ENCODE assay signal across 16 cellular contexts in the genomic region with DNA sequence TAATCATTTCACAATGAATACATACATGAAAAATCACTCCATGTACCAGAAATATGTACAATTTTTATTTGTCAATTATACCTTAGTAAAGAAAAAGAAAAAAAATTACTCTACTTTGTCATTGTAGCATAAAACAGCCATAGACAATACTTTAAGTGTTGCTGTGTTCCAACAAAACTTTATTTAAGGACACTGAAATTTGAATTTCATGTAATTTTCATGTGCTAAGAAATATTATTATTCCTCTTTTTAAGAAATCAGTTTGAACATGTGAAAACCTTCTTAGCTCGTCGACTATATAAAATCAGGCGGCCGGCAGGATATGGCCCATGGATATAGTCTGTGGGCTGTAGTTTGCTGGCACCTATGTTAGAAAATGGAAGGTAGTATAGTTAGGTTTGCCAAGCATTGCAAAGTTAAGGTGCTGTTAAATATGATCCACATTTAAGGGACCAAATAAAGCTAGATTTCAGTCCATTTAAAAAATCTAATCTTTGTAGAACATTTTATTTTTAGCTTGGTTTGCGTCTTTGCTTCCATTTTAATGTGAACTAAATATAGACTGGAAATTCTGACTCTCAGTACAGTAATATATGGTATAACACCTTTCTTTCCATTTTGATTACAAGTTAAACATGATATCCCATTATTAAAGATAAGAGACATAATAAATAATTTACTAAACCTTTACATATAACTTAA. TPM values are rescaled to one million over a fixed set of nuclear protein-coding genes. Genes with fewer than 3 reads are reported as not detected.
DNase-seq lines count a peak whose midpoint lies in the region; ATAC-seq and TF ChIP-seq lines count a peak whose summit lies in the region.
"Had no signal": no experiment of that assay in that cellular context is flagged by ENCODE, and none has a peak within 500 bp of the region (broad histone marks: within the 10 kb centered on the region; RNA-seq: fewer than 3 reads in every experiment).

No MANE protein-coding gene starts in this region.

- H3K4me1 Mint-ChIP-seq in activated naive CD8-positive, alpha-beta T cell treated with anti-CD3 and anti-CD28 coated beads for 36 hours: peaks cover 38% of the 10 kb centered on the region

- H3K36me3 Mint-ChIP-seq in activated naive CD8-positive, alpha-beta T cell treated with anti-CD3 and anti-CD28 coated beads for 36 hours: peaks cover 40% of the 10 kb centered on the region

- intact Hi-C loops in Right ventricle myocardium superior (cut with DNase I) (no loop called here), psoas muscle (cut with DNase I) (no loop called here)

- H3K9me3 ChIP-seq in right atrium auricular region: peaks cover 0 to 8% of the 10 kb centered on the region in 2 donors
- peaks cover 7% of the 10 kb centered on the region for H3K9me3 ChIP-seq in psoas muscle
- H3K9me3 ChIP-seq: A549, HAP-1 had no signal

- H3K4me2 ChIP-seq in KMS-11: peak overlapping the region; percentile 74
- H3K4me2 ChIP-seq: A549, BLaER1 had no signal

- DNase-seq in Right ventricle myocardium superior (no peak), right atrium auricular region (ENCODE audit: low spot score) (no peak), psoas muscle (no peak)
- DNase-seq in activated naive CD8-positive, alpha-beta T cell treated with anti-CD3 and anti-CD28 coated beads for 36 hours: no peak
- DNase-seq in effector CD8-positive, alpha-beta T cell (lab: John Stamatoyannopoulos, UW): no peak
- DNase-seq: CD8-positive, alpha-beta memory T cell; Karpas-422; NCI-H1092 treated with DMSO at 0.1 percent for 48 hours; NCI-H2081; NCI-H510A; NCI-H748 treated with DMSO at 0.1 percent for 48 hours had no signal

- no peaks in the 10 kb centered on the region for H4K20me1 ChIP-seq in KMS-11 (ENCODE audit: insufficient read depth)

- peaks cover 91% of the 10 kb centered on the region for H3K79me2 ChIP-seq in KMS-11 (ENCODE audit: insufficient read depth, low read depth)

- H3K36me3 ChIP-seq in right atrium auricular region (no peaks in the 10 kb centered on the region), KMS-11 (ENCODE audit: insufficient read depth) (no peaks in the 10 kb centered on the region), psoas muscle (ENCODE audit: insufficient read depth in 1 of 2, low read depth in 1 of 2) (no peaks in the 10 kb centered on the region)
- H3K36me3 ChIP-seq: HAP-1 had no signal

- H3K27me3 Mint-ChIP-seq in activated naive CD8-positive, alpha-beta T cell treated with anti-CD3 and anti-CD28 coated beads for 36 hours: no peaks in the 10 kb centered on the region
- H3K27me3 Mint-ChIP-seq: CD8-positive, alpha-beta memory T cell had no signal

- H2AFZ ChIP-seq in KMS-11 (ENCODE audit: low read depth): no peak overlapping the region; the same call in 1 of the 2 replicates

- no peak overlapping the region for H3K27ac ChIP-seq in right atrium auricular region
- peak overlapping the region; percentile 95 for H3K27ac ChIP-seq in KMS-11
- H3K27ac ChIP-seq in psoas muscle: no peak overlapping the region
- H3K27ac ChIP-seq: A549, BLaER1 had no signal

- H3K27me3 ChIP-seq in right atrium auricular region (no peaks in the 10 kb centered on the region), KMS-11 (ENCODE audit: insufficient read depth, low read depth) (no peaks in the 10 kb centered on the region), psoas muscle (ENCODE audit: insufficient read depth in 3 of 3, low read length in 2 of 3) (no peaks in the 10 kb centered on the region)
- H3K27me3 ChIP-seq: BLaER1 had no signal

- peaks cover 5% of the 10 kb centered on the region for H3K9me3 Mint-ChIP-seq in activated naive CD8-positive, alpha-beta T cell treated with anti-CD3 and anti-CD28 coated beads for 36 hours
- H3K9me3 Mint-ChIP-seq: CD8-positive, alpha-beta memory T cell had no signal

- H3K4me1 ChIP-seq in right atrium auricular region (peaks cover 0 to 6% of the 10 kb centered on the region in 2 donors), KMS-11 (ENCODE audit: low read depth, poor library complexity, severe bottlenecking) (peaks cover 87% of the 10 kb centered on the region), psoas muscle (peaks cover 7% of the 10 kb centered on the region)

- peak; percentile 64 for ATAC-seq in Right ventricle myocardium superior (ENCODE audit: poor library complexity)
- no peak for ATAC-seq in psoas muscle
- ATAC-seq in GM19467 (IDR thresholded peaks at IDR 0.05; ENCODE audit: unreplicated experiment): no peak
- ATAC-seq: A549 had no signal

- 71 to 79% (median 75%) methylated on average over 5 of the region's 5 CpGs for WGBS in psoas muscle, 3 donors

- no peak overlapping the region for H3K4me3 Mint-ChIP-seq in activated naive CD8-positive, alpha-beta T cell treated with anti-CD3 and anti-CD28 coated beads for 36 hours

- TF ChIP-seq CTCF in right atrium auricular region (IDR thresholded peaks at IDR 0.05) (no peak), KMS-11 (conservative IDR thresholded peaks at IDR 0.05; ENCODE audit: low read depth, low read length) (no peak), psoas muscle (IDR thresholded peaks at IDR 0.05) (no peak)

- H3K4me3 ChIP-seq in right atrium auricular region (no peak overlapping the region), KMS-11 (IDR thresholded peaks at IDR 0.05; ENCODE audit: insufficient read depth, low read depth, low read length) (no peak overlapping the region), psoas muscle (peak overlapping the region; percentile 17)
- H3K4me3 ChIP-seq: A549, BLaER1, HAP-1 had no signal

- peak overlapping the region; percentile 45 for H3K27ac Mint-ChIP-seq in activated naive CD8-positive, alpha-beta T cell treated with anti-CD3 and anti-CD28 coated beads for 36 hours

- H3K9ac ChIP-seq in KMS-11: peak overlapping the region; percentile 80
- H3K9ac ChIP-seq: BLaER1 had no signal

RNA-seq across cellular contexts. Expression of a gene that starts 6.5 kb away (rescaled TPM):
- total RNA-seq in Right ventricle myocardium superior (4.2 TPM), right atrium auricular region (1 to 10 TPM; 4.1 to 6.6 TPM), psoas muscle (1 to 10 TPM; 2.1 to 4.6 (median 3.9) TPM)
- total RNA-seq in activated naive CD8-positive, alpha-beta T cell treated with anti-CD3 and anti-CD28 coated beads for 36 hours: 10 to 100 TPM; 11.7 to 12.2 TPM
- polyA plus RNA-seq in psoas muscle: under 1 TPM; 0.42 to 0.63 (median 0.51) TPM
